In genomic region chr2:25879133-25879730, GRCh38 we compare ENCODE assay signal across 8 cellular contexts. TPM values are rescaled to one million over a fixed set of nuclear protein-coding genes. Genes with fewer than 3 reads are reported as not detected.
A peak's percentile ranks its signal among the peaks of the same experiment; 100 is the strongest.
DNase-seq lines count a peak whose midpoint lies in the region; ATAC-seq and TF ChIP-seq lines count a peak whose summit lies in the region.

No MANE protein-coding gene starts in this region.

- intact Hi-C loops in body of pancreas (cut with DNase I) = no loop called here

- H3K36me3 Mint-ChIP-seq in CD4-positive, CD25-positive, alpha-beta regulatory T cell = peaks cover 7% of the 10 kb centered on the region

- H3K36me3 ChIP-seq in CD4-positive, CD25-positive, alpha-beta regulatory T cell (ENCODE audit: control insufficient read depth, insufficient read depth, low read length) = no peaks in the 10 kb centered on the region
- peaks cover 9% of the 10 kb centered on the region for H3K36me3 ChIP-seq in KOPT-K1 (ENCODE audit: insufficient read depth, low read length)
- H3K36me3 ChIP-seq in body of pancreas (replicated peaks in 1 of 2; ENCODE audit: insufficient read depth in 1 of 2, low read depth in 2 of 2) = no peaks in the 10 kb centered on the region
- H3K36me3 ChIP-seq in mucosa of rectum (ENCODE audit: control insufficient read depth in 2 of 2, insufficient read depth in 2 of 2, low read length in 2 of 2) = peaks cover 0 to 3% of the 10 kb centered on the region in 2 donors

- DNase-seq in CD4-positive, CD25-positive, alpha-beta regulatory T cell = no peak
- DNase-seq in body of pancreas (no peak), NOMO-1 treated with DMSO at 0.1 percent for 48 hours (lab: John Stamatoyannopoulos, UW; ENCODE audit: unreplicated experiment) (no peak), iPS-NIHi7 (ENCODE audit: extremely low spot score) (no peak)

- ATAC-seq in CD4-positive, CD25-positive, alpha-beta regulatory T cell (ENCODE audit: low read depth in 2 of 2) = no peak
- ATAC-seq in body of pancreas = no peak
- no peak for ATAC-seq in GM18519 (IDR thresholded peaks at IDR 0.05; ENCODE audit: low FRiP score, unreplicated experiment)
- no peak for ATAC-seq in HG02623 (IDR thresholded peaks at IDR 0.05; ENCODE audit: unreplicated experiment)

- 68 to 73% methylated on average over 5 of the region's 5 CpGs for WGBS in body of pancreas, 2 donors

- peaks cover 0 to 2% (median 0%) of the 10 kb centered on the region in 7 donors for H3K9me3 Mint-ChIP-seq in CD4-positive, CD25-positive, alpha-beta regulatory T cell

- H3K4me1 Mint-ChIP-seq in CD4-positive, CD25-positive, alpha-beta regulatory T cell = peaks cover 24 to 45% (median 31%) of the 10 kb centered on the region in 4 donors

- TF ChIP-seq CTCF in body of pancreas (IDR thresholded peaks at IDR 0.05) = no peak

- H3K4me3 Mint-ChIP-seq in CD4-positive, CD25-positive, alpha-beta regulatory T cell = peak overlapping the region; percentile 97 to 98 (median 98)

- H3K4me3 ChIP-seq in CD4-positive, CD25-positive, alpha-beta regulatory T cell (ENCODE audit: low read depth, low read length) = peak overlapping the region; percentile 88
- H3K4me3 ChIP-seq in body of pancreas (no peak overlapping the region), mucosa of rectum (ENCODE audit: low read length in 2 of 2) (peak overlapping the region; percentile 87 to 98)

- no peaks in the 10 kb centered on the region for H3K9me3 ChIP-seq in CD4-positive, CD25-positive, alpha-beta regulatory T cell (ENCODE audit: control insufficient read depth in 2 of 2, low read length in 2 of 2)
- no peaks in the 10 kb centered on the region for H3K9me3 ChIP-seq in KOPT-K1 (ENCODE audit: insufficient read depth, low read length, poor library complexity, severe bottlenecking)
- H3K9me3 ChIP-seq in body of pancreas = no peaks in the 10 kb centered on the region
- no peaks in the 10 kb centered on the region for H3K9me3 ChIP-seq in mucosa of rectum (ENCODE audit: control insufficient read depth in 2 of 2, low read length in 2 of 2)

- H3K27me3 ChIP-seq in CD4-positive, CD25-positive, alpha-beta regulatory T cell (ENCODE audit: control insufficient read depth, insufficient read depth, low read length) = no peaks in the 10 kb centered on the region
- H3K27me3 ChIP-seq in body of pancreas (no peaks in the 10 kb centered on the region), mucosa of rectum (ENCODE audit: control insufficient read depth in 2 of 2, insufficient read depth in 2 of 2, low read length in 2 of 2) (no peaks in the 10 kb centered on the region)

- peak overlapping the region; percentile 95 to 99 (median 98) for H3K27ac Mint-ChIP-seq in CD4-positive, CD25-positive, alpha-beta regulatory T cell

- H3K27me3 Mint-ChIP-seq in CD4-positive, CD25-positive, alpha-beta regulatory T cell = no peaks in the 10 kb centered on the region

- peaks cover 21% of the 10 kb centered on the region for H3K4me1 ChIP-seq in CD4-positive, CD25-positive, alpha-beta regulatory T cell (ENCODE audit: control insufficient read depth, insufficient read depth, low read length, poor library complexity, severe bottlenecking)
- H3K4me1 ChIP-seq in body of pancreas = peaks cover 18% of the 10 kb centered on the region
- H3K4me1 ChIP-seq in mucosa of rectum (ENCODE audit: control insufficient read depth in 2 of 2, insufficient read depth in 2 of 2, low read length in 2 of 2) = peaks cover 7 to 14% of the 10 kb centered on the region in 2 donors

- peak overlapping the region; percentile 84 to 97 for H3K9ac ChIP-seq in mucosa of rectum (ENCODE audit: low read depth in 1 of 2, low read length in 2 of 2)

- TF ChIP-seq POLR2A in body of pancreas (IDR thresholded peaks at IDR 0.05) = no peak

- H3K27ac ChIP-seq in CD4-positive, CD25-positive, alpha-beta regulatory T cell (ENCODE audit: insufficient read depth, low read length, poor library complexity, severe bottlenecking) = peak overlapping the region; percentile 97
- peak overlapping the region; percentile 87 for H3K27ac ChIP-seq in KOPT-K1 (ENCODE audit: low read depth, low read length, poor library complexity, severe bottlenecking)
- H3K27ac ChIP-seq in body of pancreas = peak overlapping the region; percentile 65 to 96 (median 76)
- peak overlapping the region; percentile 78 to 98 for H3K27ac ChIP-seq in mucosa of rectum (ENCODE audit: low read depth in 2 of 2, low read length in 2 of 2)

RNA-seq across cellular contexts. Expression of gene ASXL2, which starts 0.9 kb away (rescaled TPM):
- total RNA-seq in CD4-positive, CD25-positive, alpha-beta regulatory T cell = 48.6 TPM
- polyA plus RNA-seq in CD4-positive, CD25-positive, alpha-beta regulatory T cell = 1 to 10 TPM; 6.8 to 8.8 (median 8.1) TPM
- 1 to 10 TPM; 6.6 to 8.3 TPM for total RNA-seq in body of pancreas

Comparison
In these comparisons a context has a peak if more than half of its experiments do, and no peak if none do; other contexts are left out.
1. H3K4me3 ChIP-seq: peak in CD4-positive, CD25-positive, alpha-beta regulatory T cell (single experiment) and mucosa of rectum (2 of 2); none in body of pancreas (0 of 2).
2. Peak in every context shown above with its lines, with median percentiles within 50 percentile points of each other: H3K27ac ChIP-seq.